ENCODE assay signal across 1 cellular context in genomic region chr18:22194151-22194598, GRCh38.
TF ChIP-seq lines count a peak whose summit lies in the region.

No MANE protein-coding gene starts in this region.

TF ChIP-seq in K562, 482 proteins besides CTCF, POLR2A, EP300 and RAD21 (continued from another document and continues in another):
- TF ChIP-seq ARID1B (IDR thresholded peaks at IDR 0.05) (peak; percentile 96), SMARCA4 (IDR thresholded peaks at IDR 0.05) (peak; percentile 92), NUFIP1 (IDR thresholded peaks at IDR 0.05; ENCODE audit: partially characterized antibody) (no peak), STAG1 (CRISPR knock-in tag; IDR thresholded peaks at IDR 0.05; ENCODE audit: borderline replicate concordance) (no peak), FOXM1 (IDR thresholded peaks at IDR 0.05; ENCODE audit: low read depth) (peak; percentile 83; the same call in 1 of the 2 replicates), FOXM1 (CRISPR knock-in tag; IDR thresholded peaks at IDR 0.05; ENCODE audit: low read depth) (no peak), ZNF561 (CRISPR knock-in tag; conservative IDR thresholded peaks at IDR 0.05) (no peak), CBX5 (IDR thresholded peaks at IDR 0.05; ENCODE audit: borderline replicate concordance, low read depth) (0 out of 2 replicates have a peak, but pooled peaks have one; percentile 48), PKNOX1 (IDR thresholded peaks at IDR 0.05) (no peak), HDAC8 (tag; IDR thresholded peaks at IDR 0.05) (no peak), HDAC2 (IDR thresholded peaks at IDR 0.05) (peak; percentile 40), TAF9B (IDR thresholded peaks at IDR 0.05; ENCODE audit: partially characterized antibody) (peak; percentile 41), CEBPB (tag; IDR thresholded peaks at IDR 0.05) (no peak), RBM34 (IDR thresholded peaks at IDR 0.05; ENCODE audit: borderline replicate concordance, insufficient read depth, low read length) (no peak), FOXJ3 (CRISPR knock-in tag; IDR thresholded peaks at IDR 0.05) (no peak), ZBTB49 (CRISPR knock-in tag; IDR thresholded peaks at IDR 0.05; ENCODE audit: borderline replicate concordance) (no peak), XRCC4 (IDR thresholded peaks at IDR 0.05; ENCODE audit: extremely low read depth, insufficient read depth, insufficient read length) (no peak), NBN (IDR thresholded peaks at IDR 0.05; ENCODE audit: low read depth) (no peak; the same call in 1 of the 2 replicates), HNRNPL (IDR thresholded peaks at IDR 0.05; ENCODE audit: low read depth, low read length) (no peak), CXXC5 (CRISPR knock-in tag; IDR thresholded peaks at IDR 0.05) (peak; percentile 65), ZNF445 (CRISPR knock-in tag; IDR thresholded peaks at IDR 0.05; ENCODE audit: low read depth) (no peak), JUND (IDR thresholded peaks at IDR 0.05; ENCODE audit: borderline replicate concordance, low read depth, low read length) (peak; percentile 67), JUND (tag; IDR thresholded peaks at IDR 0.05; ENCODE audit: borderline replicate concordance, low read depth, low read length) (peak; percentile 43; the same call in 2 of the 3 replicates), HNRNPH1 (optimal IDR thresholded peaks at IDR 0.05; ENCODE audit: low read depth, low read length) (no peak), SMC3 (conservative IDR thresholded peaks at IDR 0.05; ENCODE audit: insufficient read depth, low read depth, low read length) (no peak), KLF13 (tag; IDR thresholded peaks at IDR 0.05; ENCODE audit: borderline replicate concordance, low read depth) (no peak; the same call in none of the 2 replicates), KDM1A (IDR thresholded peaks at IDR 0.05) (peak; percentile 61 to 79; a peak in 3 of 4 replicates), PML (IDR thresholded peaks at IDR 0.05; ENCODE audit: low read length) (peak; percentile 92), CCNT2 (IDR thresholded peaks at IDR 0.05; ENCODE audit: borderline replicate concordance, extremely low read depth, insufficient read length, low read depth, low read length) (peak; percentile 83), ZNF408 (CRISPR knock-in tag; IDR thresholded peaks at IDR 0.05; ENCODE audit: low read depth) (no peak), ZSCAN32 (CRISPR knock-in tag; IDR thresholded peaks at IDR 0.05) (no peak), ERF (CRISPR knock-in tag; IDR thresholded peaks at IDR 0.05) (0 out of 2 replicates have a peak, but pooled peaks have one; percentile 29), ZNF24 (IDR thresholded peaks at IDR 0.05) (peak; percentile 23; the same call in 1 of the 2 replicates), EHMT2 (IDR thresholded peaks at IDR 0.05) (peak; percentile 97), ZMIZ1 (IDR thresholded peaks at IDR 0.05; ENCODE audit: low read depth in 2 of 2, low read length in 2 of 2) (peak in 1 of 2 experiments; percentile 93; a peak in 2 of 4 replicates), ZKSCAN8 (CRISPR knock-in tag; IDR thresholded peaks at IDR 0.05) (peak; percentile 84), MCM3 (IDR thresholded peaks at IDR 0.05) (no peak), CTCFL (IDR thresholded peaks at IDR 0.05; ENCODE audit: borderline replicate concordance, insufficient read depth, low read depth, low read length, poor library complexity, severe bottlenecking) (no peak), RHOXF2B (CRISPR knock-in tag; conservative IDR thresholded peaks at IDR 0.05) (no peak), CLOCK (CRISPR knock-in tag; IDR thresholded peaks at IDR 0.05; ENCODE audit: borderline replicate concordance) (no peak), PCBP2 (IDR thresholded peaks at IDR 0.05; ENCODE audit: low read depth, low read length, poor library complexity, severe bottlenecking) (no peak), SUPT5H (IDR thresholded peaks at IDR 0.05) (no peak), ILK (tag; IDR thresholded peaks at IDR 0.05; ENCODE audit: borderline replicate concordance, low read depth) (no peak), LARP7 (IDR thresholded peaks at IDR 0.05) (no peak), RERE (CRISPR knock-in tag; IDR thresholded peaks at IDR 0.05; ENCODE audit: borderline replicate concordance) (no peak), SAP30 (IDR thresholded peaks at IDR 0.05; ENCODE audit: borderline replicate concordance, insufficient read depth, low read depth, low read length, poor library complexity, severe bottlenecking) (no peak), MAZ (CRISPR knock-in tag; conservative IDR thresholded peaks at IDR 0.05 in 1 of 2, IDR thresholded peaks at IDR 0.05 in 1 of 2) (peak in 1 of 2 experiments; percentile 51; a peak in 1 of 4 replicates), ZZZ3 (IDR thresholded peaks at IDR 0.05) (no peak), CREBBP (IDR thresholded peaks at IDR 0.05; ENCODE audit: low read depth, low read length) (no peak), ILF3 (IDR thresholded peaks at IDR 0.05; ENCODE audit: borderline replicate concordance) (no peak), ZNF551 (CRISPR knock-in tag; IDR thresholded peaks at IDR 0.05) (no peak), ETV5 (CRISPR knock-in tag; IDR thresholded peaks at IDR 0.05; ENCODE audit: low read depth) (peak; percentile 96), ZNF354B (CRISPR knock-in tag; IDR thresholded peaks at IDR 0.05) (no peak), FIP1L1 (IDR thresholded peaks at IDR 0.05; ENCODE audit: low read depth, low read length, poor library complexity, severe bottlenecking) (no peak), MCM2 (IDR thresholded peaks at IDR 0.05; ENCODE audit: low read depth) (no peak), CCAR2 (IDR thresholded peaks at IDR 0.05; ENCODE audit: low read depth, low read length) (no peak), PHB (CRISPR knock-in tag; IDR thresholded peaks at IDR 0.05) (no peak), KLF16 (IDR thresholded peaks at IDR 0.05) (peak; percentile 94), ELF4 (CRISPR knock-in tag; IDR thresholded peaks at IDR 0.05) (peak; percentile 75)
